In the genomic region with DNA sequence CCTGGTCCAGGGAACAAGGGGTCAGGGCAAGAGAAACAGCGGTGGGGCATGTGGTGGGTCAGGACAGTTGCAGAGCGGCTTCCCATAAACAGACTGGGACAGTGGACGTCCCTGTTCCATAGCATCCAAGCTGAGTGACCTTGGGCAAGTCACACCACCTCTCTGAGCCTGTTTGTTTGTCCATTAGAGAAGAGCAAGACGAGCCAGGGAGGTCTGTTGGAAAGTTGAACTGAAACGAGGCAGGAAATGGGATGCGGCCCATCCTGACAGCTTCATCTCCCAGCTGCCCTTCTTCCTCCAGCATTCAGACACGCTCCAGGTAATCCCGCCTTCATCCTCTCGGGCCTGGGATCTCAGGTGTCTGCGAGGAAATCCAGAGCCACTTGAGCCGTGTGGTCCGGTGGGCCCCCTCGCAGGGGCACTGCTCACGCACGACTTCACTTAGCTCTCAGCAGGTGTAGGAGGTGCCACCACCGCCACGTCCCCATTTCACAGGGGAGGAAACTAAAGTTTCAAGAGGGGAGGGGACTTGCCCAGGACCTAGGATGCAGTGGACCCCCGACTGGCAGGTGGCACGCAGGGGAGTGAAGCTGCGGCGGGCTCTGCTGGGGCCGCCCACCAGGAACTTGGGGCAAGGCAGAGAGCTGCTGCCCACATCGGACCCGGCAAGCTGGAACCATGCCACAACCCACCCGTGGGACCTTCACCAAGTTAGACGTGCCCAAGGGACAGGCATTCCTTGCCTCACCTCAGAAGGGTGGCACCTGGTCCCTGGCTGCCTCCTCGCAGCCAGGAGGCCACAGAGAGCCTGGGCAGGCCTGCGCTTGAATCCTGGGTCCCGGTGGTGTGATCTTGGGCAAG, we compare ENCODE assay signal across 13 cellular contexts. TPM values are rescaled to one million over a fixed set of nuclear protein-coding genes. Genes with fewer than 3 reads are reported as not detected.
DNase-seq lines count a peak whose midpoint lies in the region; ATAC-seq and TF ChIP-seq lines count a peak whose summit lies in the region.
"Had no signal": no experiment of that assay in that cellular context is flagged by ENCODE, and none has a peak within 500 bp of the region (broad histone marks: within the 10 kb centered on the region; RNA-seq: fewer than 3 reads in every experiment).

No MANE protein-coding gene starts in this region.

- H3K36me3 ChIP-seq in heart left ventricle (peaks cover 0 to 24% (median 11%) of the 10 kb centered on the region in 9 donors), psoas muscle (ENCODE audit: insufficient read depth in 1 of 2, low read depth in 1 of 2) (no peaks in the 10 kb centered on the region)

- H3K23ac ChIP-seq in H9 (ENCODE audit: insufficient read length, low read depth, low read length) = no peak overlapping the region

- no peak overlapping the region for H2BK12ac ChIP-seq in H9 (ENCODE audit: insufficient read length, low read depth, low read length)

- no peaks in the 10 kb centered on the region for H3K23me2 ChIP-seq in H9 (ENCODE audit: insufficient read length, low read depth, low read length, poor library complexity, severe bottlenecking)

- H3K27me3 Mint-ChIP-seq in H9 (ENCODE audit: low read depth) = no peaks in the 10 kb centered on the region
- no peaks in the 10 kb centered on the region for H3K27me3 Mint-ChIP-seq in activated T-cell treated with anti-CD3 and anti-CD28 coated beads, Interleukin-2, amount 50 U/mL, for 4 hours (ENCODE audit: low read depth)
- H3K27me3 Mint-ChIP-seq: activated naive CD8-positive, alpha-beta T cell treated with anti-CD3 and anti-CD28 coated beads, Interleukin-2, amount 50 U/mL, for 24 hours had no signal

- no peaks in the 10 kb centered on the region for H3K79me1 ChIP-seq in H9 (ENCODE audit: insufficient read depth, low read depth, low read length, poor library complexity, severe bottlenecking)

- no peak overlapping the region for H4K5ac ChIP-seq in H9 (ENCODE audit: insufficient read length, low read depth, low read length)

- H2BK20ac ChIP-seq in H9 (ENCODE audit: low read depth, low read length, poor library complexity, severe bottlenecking) = no peak overlapping the region

- H3K27me3 ChIP-seq in H9 (ENCODE audit: insufficient read depth, low read length) = no peaks in the 10 kb centered on the region
- H3K27me3 ChIP-seq in heart left ventricle = no peaks in the 10 kb centered on the region
- no peaks in the 10 kb centered on the region for H3K27me3 ChIP-seq in psoas muscle (ENCODE audit: insufficient read depth in 3 of 3, low read length in 2 of 3)
- H3K27me3 ChIP-seq: SJCRH30 had no signal

- no peak overlapping the region for H3T11ph ChIP-seq in H9 (ENCODE audit: low read length)

- H3K4me1 Mint-ChIP-seq in H9 = peaks cover 8 to 13% of the 10 kb centered on the region in 2 experiments; a peak in 3 of 4 replicates
- H3K4me1 Mint-ChIP-seq in activated T-cell treated with anti-CD3 and anti-CD28 coated beads, Interleukin-2, amount 50 U/mL, for 4 hours (ENCODE audit: low read depth) = peaks cover 9% of the 10 kb centered on the region

- no peak overlapping the region for H3K14ac ChIP-seq in H9 (ENCODE audit: insufficient read depth, low read length)

- H3K36me3 Mint-ChIP-seq in H9 (ENCODE audit: insufficient read depth in 1 of 3, low read depth in 3 of 3) = peaks cover 7 to 53% (median 10%) of the 10 kb centered on the region in 3 experiments; a peak in 6 of 7 replicates
- peaks cover 10% of the 10 kb centered on the region for H3K36me3 Mint-ChIP-seq in activated T-cell treated with anti-CD3 and anti-CD28 coated beads, Interleukin-2, amount 50 U/mL, for 4 hours (ENCODE audit: insufficient read depth)

- peak overlapping the region in 1 of 3 experiments; percentile 79; a peak in 2 of 7 replicates for H3K27ac Mint-ChIP-seq in H9
- H3K27ac Mint-ChIP-seq: activated naive CD8-positive, alpha-beta T cell treated with anti-CD3 and anti-CD28 coated beads, Interleukin-2, amount 50 U/mL, for 24 hours had no signal

- TF ChIP-seq POLR2A in heart left ventricle (IDR thresholded peaks at IDR 0.05) = no peak

- ATAC-seq in heart left ventricle (no peak), psoas muscle (no peak), GM21576 (IDR thresholded peaks at IDR 0.05; ENCODE audit: unreplicated experiment) (no peak)
- no peak for ATAC-seq in activated T-cell treated with anti-CD3 and anti-CD28 coated beads, Interleukin-2, amount 50 U/mL, for 4 hours

- intact Hi-C loops in heart left ventricle (cut with DNase I) = loop anchor here in 6 of 10 donors (5.0 kb wide), 3 partner anchors 32 to 172 kb away; no protein-coding TSS in a partner anchor
- intact Hi-C loops in psoas muscle (cut with DNase I) = loop anchor here (5.0 to 10.0 kb wide), 3 partner anchors 62 to 172 kb away; no protein-coding TSS in a partner anchor

- no peak overlapping the region for H2BK5ac ChIP-seq in H9 (ENCODE audit: insufficient read length, low read length)

- H3K4me1 ChIP-seq in H9 (ENCODE audit: insufficient read depth, low read length) (no peaks in the 10 kb centered on the region), heart left ventricle (peaks cover 0 to 10% (median 6%) of the 10 kb centered on the region in 12 donors), psoas muscle (peaks cover 21% of the 10 kb centered on the region)

- H3K4me3 ChIP-seq in heart left ventricle (no peak overlapping the region), psoas muscle (no peak overlapping the region)
- H3K4me3 ChIP-seq: SJCRH30 had no signal

- DNase-seq in H9 = peak; percentile 35
- DNase-seq in heart left ventricle = peak in 3 of 5 donors; percentile 21 to 53 (median 26)
- peak; percentile 9 to 51 for DNase-seq in psoas muscle
- no peak for DNase-seq in activated T-cell treated with anti-CD3 and anti-CD28 coated beads, Interleukin-2, amount 50 U/mL, for 4 hours
- no peak for DNase-seq in NCI-H2107 treated with DMSO at 0.1 percent for 48 hours (lab: John Stamatoyannopoulos, UW; ENCODE audit: unreplicated experiment)
- DNase-seq: activated CD8-positive, alpha-beta memory T cell treated with anti-CD3 and anti-CD28 coated beads, Interleukin-2, amount 50 U/mL, for 4 hours; activated naive CD8-positive, alpha-beta T cell treated with anti-CD3 and anti-CD28 coated beads, Interleukin-2, amount 50 U/mL, for 24 hours; EL; NCI-H1436; NCI-H774; SJCRH30 had no signal

- no peak overlapping the region for H2BK15ac ChIP-seq in H9 (ENCODE audit: low read depth, low read length)

- no CpG with 5 or more reads among the region's 29 CpGs for WGBS in H9 (ENCODE audit: extremely low coverage, insufficient read length, low lambda C conversion rate)
- 83 to 87% (median 85%) methylated on average over 14 to 29 of the region's 29 CpGs for WGBS in heart left ventricle, 4 donors
- WGBS in psoas muscle, 3 donors = 84 to 87% (median 86%) methylated on average over 28 to 29 of the region's 29 CpGs

- no peaks in the 10 kb centered on the region for H3K79me2 ChIP-seq in H9 (ENCODE audit: insufficient read depth, low read length)

- no peak overlapping the region for H3K18ac ChIP-seq in H9 (ENCODE audit: insufficient read length, low read depth, low read length)

- H3K4me2 ChIP-seq in H9 (ENCODE audit: insufficient read depth, insufficient read length, low read length) = no peak overlapping the region

- H3K56ac ChIP-seq in H9 (ENCODE audit: insufficient read length, low read depth, low read length) = no peak overlapping the region

- no peak overlapping the region for H4K91ac ChIP-seq in H9 (ENCODE audit: insufficient read length, low read depth, low read length)

- H3K27ac ChIP-seq in H9 (ENCODE audit: insufficient read length, low read depth, low read length) (no peak overlapping the region), heart left ventricle (no peak overlapping the region), psoas muscle (no peak overlapping the region)
- H3K27ac ChIP-seq: SJCRH30 had no signal

- H3K4ac ChIP-seq in H9 (ENCODE audit: low read depth, low read length) = no peak overlapping the region

- TF ChIP-seq CTCF in H9 (conservative IDR thresholded peaks at IDR 0.05) (no peak), heart left ventricle (IDR thresholded peaks at IDR 0.05) (no peak), psoas muscle (IDR thresholded peaks at IDR 0.05) (no peak)

- H2AFZ ChIP-seq in H9 (ENCODE audit: low read length) = no peak overlapping the region

- peaks cover 0 to 3% of the 10 kb centered on the region in 2 experiments; a peak in 1 of 5 replicates for H3K9me3 Mint-ChIP-seq in H9
- H3K9me3 Mint-ChIP-seq in activated T-cell treated with anti-CD3 and anti-CD28 coated beads, Interleukin-2, amount 50 U/mL, for 4 hours = no peaks in the 10 kb centered on the region
- H3K9me3 Mint-ChIP-seq: activated naive CD8-positive, alpha-beta T cell treated with anti-CD3 and anti-CD28 coated beads, Interleukin-2, amount 50 U/mL, for 24 hours had no signal

- H4K20me1 ChIP-seq in H9 (ENCODE audit: control insufficient read depth, insufficient read depth, insufficient read length) = no peaks in the 10 kb centered on the region

- H3K9me3 ChIP-seq in H9 (ENCODE audit: control insufficient read depth, low read depth, low read length) = no peaks in the 10 kb centered on the region
- no peaks in the 10 kb centered on the region for H3K9me3 ChIP-seq in heart left ventricle
- H3K9me3 ChIP-seq in psoas muscle = no peaks in the 10 kb centered on the region
- H3K9me3 ChIP-seq: SJCRH30 had no signal

- no peak overlapping the region for H4K8ac ChIP-seq in H9 (replicated peaks; ENCODE audit: insufficient read length, low read depth, low read length)

- H2BK120ac ChIP-seq in H9 (ENCODE audit: low read depth, low read length, poor library complexity, severe bottlenecking) = no peak overlapping the region

- no peak overlapping the region for H2AK5ac ChIP-seq in H9 (ENCODE audit: insufficient read length, low read length)

- H3K4me3 Mint-ChIP-seq in H9 = no peak overlapping the region
- no peak overlapping the region for H3K4me3 Mint-ChIP-seq in activated T-cell treated with anti-CD3 and anti-CD28 coated beads, Interleukin-2, amount 50 U/mL, for 4 hours
- H3K4me3 Mint-ChIP-seq: activated naive CD8-positive, alpha-beta T cell treated with anti-CD3 and anti-CD28 coated beads, Interleukin-2, amount 50 U/mL, for 24 hours had no signal

- H3K9ac ChIP-seq in H9 (ENCODE audit: extremely low read depth, insufficient read length, low read length) = no peak overlapping the region

RNA-seq across cellular contexts. Expression of gene PTGES2, which starts 13.0 kb away (rescaled TPM):
- total RNA-seq in H9 (2021) = 60.4 and 63.9 TPM in 2 replicates
- total RNA-seq in heart left ventricle = 100 to 1,000 TPM; 116 to 166 (median 139) TPM
- 100 to 1,000 TPM; 143 to 179 TPM for polyA plus RNA-seq in heart left ventricle
- 100 to 1,000 TPM; 102 to 150 (median 116) TPM for total RNA-seq in psoas muscle
- 100 to 1,000 TPM in 2 of 3 donors, 10 to 100 TPM in 1; 61.2 to 134 (median 119) TPM for polyA plus RNA-seq in psoas muscle
- 100 to 1,000 TPM; 123 to 132 (median 123) TPM for total RNA-seq in activated T-cell treated with anti-CD3 and anti-CD28 coated beads, Interleukin-2, amount 50 U/mL, for 4 hours

RNA-seq across cellular contexts. Expression of gene LCN2, which starts 34.7 kb away (rescaled TPM):
- total RNA-seq in H9 (2021) = not detected in 2 replicates
- 1 to 10 TPM in 1 of 9 donors, not detected in 8; 5.8 TPM for total RNA-seq in heart left ventricle
- polyA plus RNA-seq in heart left ventricle = 1 to 10 TPM in 1 of 2 donors, not detected in 1; 1.1 TPM
- 1 to 10 TPM in 2 of 4 donors, under 1 TPM in 1, not detected in 1; 0.47 to 2.1 (median 1.4) TPM for total RNA-seq in psoas muscle
- polyA plus RNA-seq in psoas muscle = under 1 TPM; 0.08 to 0.90 (median 0.69) TPM
- total RNA-seq in activated T-cell treated with anti-CD3 and anti-CD28 coated beads, Interleukin-2, amount 50 U/mL, for 4 hours = not detected
- total RNA-seq: SJCRH30 had no signal
- polyA plus RNA-seq: BJ had no signal

RNA-seq across cellular contexts. Expression of gene BBLN, which starts 45.5 kb away (rescaled TPM):
- total RNA-seq in H9 (2021) (72.5 and 74.9 TPM in 2 replicates), heart left ventricle (100 to 1,000 TPM in 2 of 9 donors, 10 to 100 TPM in 7; 29.9 to 280 (median 46.4) TPM), psoas muscle (10 to 100 TPM; 14.0 to 21.3 (median 17.8) TPM)
- polyA plus RNA-seq in heart left ventricle (100 to 1,000 TPM in 1 of 2 donors, 10 to 100 TPM in 1; 47.3 to 122 TPM), psoas muscle (10 to 100 TPM; 23.1 to 36.2 (median 27.8) TPM)
- total RNA-seq in activated T-cell treated with anti-CD3 and anti-CD28 coated beads, Interleukin-2, amount 50 U/mL, for 4 hours = 10 to 100 TPM; 71.0 to 72.7 (median 71.6) TPM

RNA-seq across cellular contexts. Expression of gene SLC25A25, which starts 46.5 kb away (rescaled TPM):
- total RNA-seq in H9 (2021) (16.0 and 16.9 TPM in 2 replicates), heart left ventricle (10 to 100 TPM in 3 of 9 donors, 1 to 10 TPM in 6; 3.2 to 15.1 (median 6.7) TPM), psoas muscle (10 to 100 TPM in 2 of 4 donors, 1 to 10 TPM in 2; 3.6 to 50.3 (median 20.5) TPM)
- polyA plus RNA-seq in heart left ventricle (1 to 10 TPM; 1.7 to 8.8 TPM), psoas muscle (10 to 100 TPM in 2 of 3 donors, 1 to 10 TPM in 1; 9.3 to 12.5 (median 10.6) TPM)
- total RNA-seq in activated T-cell treated with anti-CD3 and anti-CD28 coated beads, Interleukin-2, amount 50 U/mL, for 4 hours = 10 to 100 TPM; 13.9 to 16.3 (median 15.6) TPM

RNA-seq across cellular contexts. Expression of gene NAIF1, which starts 47.4 kb away (rescaled TPM):
- total RNA-seq in H9 (2021) (6.3 TPM in 2 replicates), heart left ventricle (1 to 10 TPM; 3.5 to 8.9 (median 7.2) TPM), psoas muscle (1 to 10 TPM; 5.9 to 8.7 (median 6.1) TPM)
- polyA plus RNA-seq in heart left ventricle (1 to 10 TPM; 4.0 to 5.0 TPM), psoas muscle (1 to 10 TPM; 4.2 to 8.0 (median 7.8) TPM)
- 10 to 100 TPM in 1 of 3 donors, 1 to 10 TPM in 2; 9.5 to 11.2 (median 9.7) TPM for total RNA-seq in activated T-cell treated with anti-CD3 and anti-CD28 coated beads, Interleukin-2, amount 50 U/mL, for 4 hours

Comparison
In these comparisons a context has a peak if more than half of its experiments do, and no peak if none do; other contexts are left out.
1. DNase-seq: peak in H9 (single experiment), heart left ventricle (3 of 5) and psoas muscle (2 of 2); none in activated T-cell treated with anti-CD3 and anti-CD28 coated beads, Interleukin-2, amount 50 U/mL, for 4 hours (single experiment) and NCI-H2107 treated with DMSO at 0.1 percent for 48 hours (single experiment).